ENCODE assay signal across 8 cellular contexts in the genomic region with DNA sequence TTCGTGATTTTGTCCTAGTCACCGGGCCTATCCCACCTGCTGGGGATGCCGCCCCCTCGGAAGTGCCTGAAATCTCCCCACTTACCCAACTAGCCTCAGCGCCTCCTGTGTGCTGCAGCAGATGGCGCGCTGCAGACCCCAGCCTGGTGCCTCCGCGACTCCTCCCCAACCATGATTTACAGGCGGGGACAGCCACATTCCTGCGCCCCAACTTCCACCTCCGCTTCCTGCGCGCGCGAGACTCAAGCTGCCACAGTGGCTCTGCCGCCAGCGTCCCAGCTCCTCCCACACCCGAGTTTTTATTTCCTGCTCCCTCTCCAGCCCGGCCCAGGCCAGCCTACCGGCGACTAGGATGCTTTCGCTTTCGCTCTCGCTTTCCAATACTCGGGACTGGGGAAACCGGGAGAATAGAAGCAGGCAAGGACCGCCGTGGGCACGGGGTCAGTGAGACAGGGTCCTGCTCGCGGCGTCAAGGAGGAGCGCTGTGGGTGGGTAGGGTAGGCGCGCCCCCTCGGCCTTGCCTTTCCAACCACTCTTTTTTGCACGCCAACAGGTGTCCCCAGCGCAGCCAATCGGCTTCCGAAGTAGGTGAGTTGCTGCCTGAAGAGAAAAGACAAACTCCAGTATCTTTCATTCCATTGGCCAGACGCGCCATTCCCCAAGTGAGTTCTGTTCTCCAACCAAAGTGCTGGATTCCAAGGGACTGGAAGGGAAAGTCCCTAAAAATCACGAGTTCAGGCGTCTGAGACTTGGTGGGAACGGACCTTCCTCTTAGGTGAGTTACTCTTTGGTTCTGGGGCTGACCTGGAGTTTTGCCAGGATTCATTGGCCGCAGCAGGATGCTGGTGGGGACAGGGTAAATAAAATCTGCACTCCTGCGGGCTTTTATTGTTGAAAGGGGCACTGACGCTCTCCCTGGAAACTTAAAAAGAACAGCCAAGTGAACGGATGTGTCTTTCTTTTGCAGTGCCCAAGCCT. TPM values are rescaled to one million over a fixed set of nuclear protein-coding genes. Genes with fewer than 3 reads are reported as not detected.
DNase-seq lines count a peak whose midpoint lies in the region; ATAC-seq and TF ChIP-seq lines count a peak whose summit lies in the region.

A gene with protein sequence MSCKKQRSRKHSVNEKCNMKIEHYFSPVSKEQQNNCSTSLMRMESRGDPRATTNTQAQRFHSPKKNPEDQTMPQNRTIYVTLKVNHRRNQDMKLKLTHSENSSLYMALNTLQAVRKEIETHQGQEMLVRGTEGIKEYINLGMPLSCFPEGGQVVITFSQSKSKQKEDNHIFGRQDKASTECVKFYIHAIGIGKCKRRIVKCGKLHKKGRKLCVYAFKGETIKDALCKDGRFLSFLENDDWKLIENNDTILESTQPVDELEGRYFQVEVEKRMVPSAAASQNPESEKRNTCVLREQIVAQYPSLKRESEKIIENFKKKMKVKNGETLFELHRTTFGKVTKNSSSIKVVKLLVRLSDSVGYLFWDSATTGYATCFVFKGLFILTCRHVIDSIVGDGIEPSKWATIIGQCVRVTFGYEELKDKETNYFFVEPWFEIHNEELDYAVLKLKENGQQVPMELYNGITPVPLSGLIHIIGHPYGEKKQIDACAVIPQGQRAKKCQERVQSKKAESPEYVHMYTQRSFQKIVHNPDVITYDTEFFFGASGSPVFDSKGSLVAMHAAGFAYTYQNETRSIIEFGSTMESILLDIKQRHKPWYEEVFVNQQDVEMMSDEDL (plus strand): TSS at position 327 of the 978 bp plus-strand sequence. CDS start 6,017 bp downstream, outside the sequence.

- peak within 1 kb of the TSS; percentile 98 for H3K27ac Mint-ChIP-seq in T-helper 17 cell

- H3K4me1 ChIP-seq in right atrium auricular region (peaks cover 0 to 18% of the 10 kb centered on the region in 2 donors), prostate gland (replicated peaks) (peaks cover 5% of the 10 kb centered on the region)

- H3K27me3 ChIP-seq in right atrium auricular region (no peaks in the 10 kb centered on the region), prostate gland (replicated peaks; ENCODE audit: insufficient read depth) (no peaks in the 10 kb centered on the region)

- ATAC-seq in HG02571 (IDR thresholded peaks at IDR 0.05; ENCODE audit: unreplicated experiment) (peak; percentile 80), T-helper 17 cell (peak; percentile 90)

- H3K4me1 Mint-ChIP-seq in T-helper 17 cell: peaks cover 44% of the 10 kb centered on the region

- peak within 1 kb of the TSS; percentile 88 to 89 for H3K27ac ChIP-seq in right atrium auricular region
- peak within 1 kb of the TSS; percentile 90 to 95 for H3K27ac ChIP-seq in prostate gland

- TF ChIP-seq CTCF in GM12864 (IDR thresholded peaks at IDR 0.05; ENCODE audit: low read depth, low read length, missing control alignments) (peak; percentile 28), NB4 (IDR thresholded peaks at IDR 0.05; ENCODE audit: low read depth, low read length) (peak; percentile 45), right atrium auricular region (IDR thresholded peaks at IDR 0.05) (peak in 1 of 2 donors; percentile 38), prostate gland (IDR thresholded peaks at IDR 0.05) (peak in 2 of 4 experiments; percentile 10 to 13)

- intact Hi-C loops in prostate gland (cut with DNase I): loop anchor here (5.0 to 10.0 kb wide), 3 partner anchors 566 to 1718 kb away; a partner anchor contains a TSS

- H3K4me3 ChIP-seq in GM12864 (ENCODE audit: low read depth, low read length) (peak within 1 kb of the TSS; percentile 85), NB4 (ENCODE audit: low read depth, low read length) (peak within 1 kb of the TSS; percentile 87), right atrium auricular region (peak within 1 kb of the TSS; percentile 66 to 69), prostate gland (peak within 1 kb of the TSS; percentile 64 to 77)

- DNase-seq in GM12864 (ENCODE audit: low read depth): peak; percentile 75
- peak; percentile 89 for DNase-seq in NB4 (ENCODE audit: low read depth)
- peak; percentile 72 to 86 (median 82) for DNase-seq in T-helper 17 cell
- peak in 53 of 56 donors; percentile 7 to 87 (median 63) for DNase-seq in amygdala (lab: John Stamatoyannopoulos, UW)
- peak; percentile 90 for DNase-seq in right atrium auricular region (ENCODE audit: low spot score)
- DNase-seq in prostate gland (ENCODE audit: low spot score): peak; percentile 90
- DNase-seq in ureter (ENCODE audit: low spot score): peak; percentile 92

- H3K36me3 ChIP-seq in right atrium auricular region: no peaks in the 10 kb centered on the region
- no peaks in the 10 kb centered on the region for H3K36me3 ChIP-seq in prostate gland

- H3K4me3 Mint-ChIP-seq in T-helper 17 cell: peak within 1 kb of the TSS; percentile 99

- under 1% methylated on average over 50 of the region's 50 CpGs for WGBS in prostate gland

- no peaks in the 10 kb centered on the region for H3K36me3 Mint-ChIP-seq in T-helper 17 cell (ENCODE audit: low read depth)

- no peaks in the 10 kb centered on the region for H3K9me3 ChIP-seq in T-helper 17 cell (ENCODE audit: control insufficient read depth, low read length, poor library complexity, severe bottlenecking)
- H3K9me3 ChIP-seq in right atrium auricular region: no peaks in the 10 kb centered on the region
- no peaks in the 10 kb centered on the region for H3K9me3 ChIP-seq in prostate gland

- H3K27me3 Mint-ChIP-seq in T-helper 17 cell: no peaks in the 10 kb centered on the region

- TF ChIP-seq POLR2A in NB4 (IDR thresholded peaks at IDR 0.05; ENCODE audit: extremely low read depth, insufficient read length) (no peak), prostate gland (IDR thresholded peaks at IDR 0.05) (peak; percentile 32)

RNA-seq across cellular contexts. Expression of the gene that starts here (rescaled TPM):
- total RNA-seq in T-helper 17 cell: 10 to 100 TPM; 60.5 to 63.6 TPM
- 1 to 10 TPM; 4.5 to 9.5 TPM for total RNA-seq in right atrium auricular region
- 10 to 100 TPM; 49.5 to 60.3 TPM for total RNA-seq in prostate gland
- 42.8 TPM for total RNA-seq in ureter

Comparison
In these comparisons a context has a peak if more than half of its experiments do, and no peak if none do; other contexts are left out.
1. Peak in every context shown above with its lines: DNase-seq, ATAC-seq, H3K4me3 ChIP-seq and H3K27ac ChIP-seq.